ENCODE assay signal across 8 cellular contexts in the genomic region with DNA sequence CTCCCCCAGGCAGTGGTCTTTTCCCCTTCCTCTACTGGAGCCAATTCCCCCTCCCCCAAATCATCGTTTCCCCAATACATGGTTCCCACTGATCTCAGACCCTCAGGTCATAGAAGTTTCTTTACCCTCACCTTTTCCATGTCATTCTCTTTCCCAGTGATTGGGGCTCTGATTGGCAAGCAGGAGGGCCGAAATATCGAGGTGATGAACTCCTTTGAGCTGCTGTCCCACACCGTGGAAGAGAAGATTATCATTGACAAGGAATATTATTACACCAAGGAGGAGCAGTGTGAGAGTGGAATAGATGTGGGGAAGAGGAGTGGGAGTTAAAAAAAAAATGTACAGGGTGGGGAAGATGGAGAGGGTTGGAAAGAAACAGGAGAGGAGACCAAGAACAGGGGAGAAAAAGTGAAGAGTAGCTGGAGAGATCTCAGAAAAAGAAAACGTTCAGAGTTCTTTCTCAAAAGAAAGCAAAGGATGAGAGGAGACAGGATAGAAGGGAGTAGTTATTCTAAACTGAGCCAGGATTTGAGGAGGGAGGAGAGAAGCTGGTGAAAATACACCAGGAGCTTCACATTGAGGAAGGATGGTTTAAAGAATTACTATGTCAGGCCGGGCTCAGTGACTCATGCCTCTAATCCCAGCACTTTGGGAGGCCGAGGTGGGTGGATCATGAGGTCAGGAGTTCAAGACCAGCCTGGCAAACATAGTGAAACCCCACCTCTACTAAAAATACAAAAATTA. TPM values are rescaled to one million over a fixed set of nuclear protein-coding genes. Genes with fewer than 3 reads are reported as not detected.
A peak's percentile ranks its signal among the peaks of the same experiment; 100 is the strongest.
DNase-seq lines count a peak whose midpoint lies in the region; ATAC-seq and TF ChIP-seq lines count a peak whose summit lies in the region.

No MANE protein-coding gene starts in this region.

- ATAC-seq in CD8-positive, alpha-beta T cell: no peak

- H3K4me3 Mint-ChIP-seq in CD8-positive, alpha-beta T cell: peak overlapping the region; percentile 88

- peaks cover 6% of the 10 kb centered on the region for H4K20me1 ChIP-seq in OCI-LY3 (ENCODE audit: insufficient read depth, low read length)

- H3K4me3 ChIP-seq in CD8-positive, alpha-beta T cell (ENCODE audit: low read depth, low read length): peak overlapping the region; percentile 89
- H3K4me3 ChIP-seq in OCI-LY3 (ENCODE audit: low read length) (peak overlapping the region; percentile 90), endocrine pancreas (ENCODE audit: control insufficient read depth, insufficient read depth, low read length) (peak overlapping the region; percentile 70), neutrophil (ENCODE audit: low read depth in 1 of 2, low read length in 1 of 2) (peak overlapping the region; percentile 90 to 92)

- intact Hi-C loops in CD8-positive, alpha-beta T cell (cut with DNase I, micrococcal nuclease): loop anchor here (1.0 to 10.0 kb wide), 4 partner anchors 10 to 1165 kb away; partner anchors contain the start of genes MEPCE (in 1 of the 2) and ZCWPW1 (in 1 of the 2)

- no peaks in the 10 kb centered on the region for H3K27me3 Mint-ChIP-seq in CD8-positive, alpha-beta T cell (ENCODE audit: low read depth)

- H3K4me1 ChIP-seq in CD8-positive, alpha-beta T cell (ENCODE audit: insufficient read depth, low read length): peaks cover 18% of the 10 kb centered on the region
- H3K4me1 ChIP-seq in OCI-LY3 (ENCODE audit: low read length): peaks cover 11% of the 10 kb centered on the region
- H3K4me1 ChIP-seq in endocrine pancreas (ENCODE audit: control insufficient read depth, insufficient read depth, low read length): no peaks in the 10 kb centered on the region
- H3K4me1 ChIP-seq in neutrophil (ENCODE audit: control insufficient read depth in 1 of 2, insufficient read depth in 1 of 2, low read depth in 1 of 2, low read length in 1 of 2): peaks cover 26 to 31% of the 10 kb centered on the region in 2 experiments

- no peak for DNase-seq in CD8-positive, alpha-beta T cell
- DNase-seq in activated CD4-positive, CD25-positive, alpha-beta regulatory T cell (lab: John Stamatoyannopoulos, UW): no peak
- DNase-seq in SW480 (ENCODE audit: low spot score) (no peak), mesenteric fat pad (ENCODE audit: low spot score) (no peak), LoVo (ENCODE audit: low spot score) (no peak)

- peak overlapping the region; percentile 95 for H3K27ac Mint-ChIP-seq in CD8-positive, alpha-beta T cell

- no peaks in the 10 kb centered on the region for H3K9me3 ChIP-seq in CD8-positive, alpha-beta T cell (ENCODE audit: low read length)
- H3K9me3 ChIP-seq in OCI-LY3 (ENCODE audit: insufficient read depth, low read length) (no peaks in the 10 kb centered on the region), endocrine pancreas (ENCODE audit: control insufficient read depth, low read length) (no peaks in the 10 kb centered on the region), neutrophil (no peaks in the 10 kb centered on the region)

- TF ChIP-seq CTCF in CD8-positive, alpha-beta T cell (IDR thresholded peaks at IDR 0.05): no peak
- no peak for TF ChIP-seq CTCF in OCI-LY3 (IDR thresholded peaks at IDR 0.05; ENCODE audit: low read depth, low read length)
- TF ChIP-seq CTCF in neutrophil (IDR thresholded peaks at IDR 0.05): no peak

- peaks cover 27% of the 10 kb centered on the region for H3K4me1 Mint-ChIP-seq in CD8-positive, alpha-beta T cell (ENCODE audit: low read depth)

- POLR2A ChIA-PET in CD8-positive, alpha-beta T cell (lab: Charles Lee): interaction anchor here (0.7 to 1.5 kb wide), 5 partner anchors 12 to 72 kb away, joined by 3 to 6 read pairs (median 5); partner anchors contain the start of genes AP4M1, MBLAC1 and MCM7

- peaks cover 40% of the 10 kb centered on the region for H3K36me3 ChIP-seq in CD8-positive, alpha-beta T cell (ENCODE audit: insufficient read depth, low read length)
- H3K36me3 ChIP-seq in OCI-LY3 (replicated peaks; ENCODE audit: low read depth, low read length) (peaks cover 38% of the 10 kb centered on the region), endocrine pancreas (ENCODE audit: control insufficient read depth, insufficient read depth, low read length) (no peaks in the 10 kb centered on the region), neutrophil (peaks cover 41% of the 10 kb centered on the region)

- peaks cover 52% of the 10 kb centered on the region for H3K36me3 Mint-ChIP-seq in CD8-positive, alpha-beta T cell

- H3K27ac ChIP-seq in CD8-positive, alpha-beta T cell (ENCODE audit: low read depth, low read length): peak overlapping the region; percentile 81
- H3K27ac ChIP-seq in OCI-LY3 (ENCODE audit: low read length) (peak overlapping the region; percentile 55), neutrophil (peak overlapping the region; percentile 70)

- no peaks in the 10 kb centered on the region for H3K9me3 Mint-ChIP-seq in CD8-positive, alpha-beta T cell

- CTCF ChIA-PET in CD8-positive, alpha-beta T cell (lab: Charles Lee): interaction anchor here (0.9 to 1.4 kb wide), 2 partner anchors 12 to 15 kb away, joined by 3 read pairs; partner anchors contain the start of genes AP4M1 and MCM7

- H2AFZ ChIP-seq in OCI-LY3 (ENCODE audit: low read depth, low read length): no peak overlapping the region

- H3K9ac ChIP-seq in OCI-LY3 (ENCODE audit: low read length): peak overlapping the region; percentile 85
- peak overlapping the region; percentile 83 for H3K9ac ChIP-seq in endocrine pancreas (ENCODE audit: control insufficient read depth, insufficient read depth, low read length)

- H3K4me2 ChIP-seq in OCI-LY3 (ENCODE audit: low read length): peak overlapping the region; percentile 93

- peaks cover 9% of the 10 kb centered on the region for H3K79me2 ChIP-seq in OCI-LY3 (ENCODE audit: low read length)

- no peaks in the 10 kb centered on the region for H3K27me3 ChIP-seq in CD8-positive, alpha-beta T cell (ENCODE audit: insufficient read depth, low read length)
- H3K27me3 ChIP-seq in OCI-LY3 (ENCODE audit: low read depth, low read length) (peaks cover 8% of the 10 kb centered on the region; the same call in 1 of the 2 replicates), endocrine pancreas (ENCODE audit: control insufficient read depth, insufficient read depth, low read length) (no peaks in the 10 kb centered on the region), neutrophil (no peaks in the 10 kb centered on the region)

RNA-seq across cellular contexts. Expression of gene COPS6, which starts 0.9 kb away (rescaled TPM):
- total RNA-seq in CD8-positive, alpha-beta T cell: 10 to 100 TPM; 73.2 to 77.8 TPM
- 85.2 TPM for total RNA-seq in mesenteric fat pad

RNA-seq across cellular contexts. Expression of gene ZNF3, which starts 8.1 kb away (rescaled TPM):
- total RNA-seq in CD8-positive, alpha-beta T cell: 10 to 100 TPM; 34.9 to 35.6 TPM
- total RNA-seq in mesenteric fat pad: 16.8 TPM

RNA-seq across cellular contexts. Expression of gene MCM7, which starts 11.6 kb away (rescaled TPM):
- 10 to 100 TPM; 63.7 to 64.6 TPM for total RNA-seq in CD8-positive, alpha-beta T cell
- 22.7 TPM for total RNA-seq in mesenteric fat pad

RNA-seq across cellular contexts. Expression of gene AP4M1, which starts 11.8 kb away (rescaled TPM):
- 1 to 10 TPM; 2.8 to 3.9 TPM for total RNA-seq in CD8-positive, alpha-beta T cell
- 7.5 TPM for total RNA-seq in mesenteric fat pad

RNA-seq across cellular contexts. Expression of gene TAF6, which starts 29.5 kb away (rescaled TPM):
- total RNA-seq in CD8-positive, alpha-beta T cell: 10 to 100 TPM; 24.9 to 31.6 TPM
- total RNA-seq in mesenteric fat pad: 27.7 TPM
